ENCODE assay signal across 15 cellular contexts in genomic region chr16:46826618-46827017, GRCh38. TPM values are rescaled to one million over a fixed set of nuclear protein-coding genes. Genes with fewer than 3 reads are reported as not detected.
A peak's percentile ranks its signal among the peaks of the same experiment; 100 is the strongest.
DNase-seq lines count a peak whose midpoint lies in the region; ATAC-seq and TF ChIP-seq lines count a peak whose summit lies in the region.
"Had no signal": no experiment of that assay in that cellular context is flagged by ENCODE, and none has a peak within 500 bp of the region (broad histone marks: within the 10 kb centered on the region; RNA-seq: fewer than 3 reads in every experiment).

No MANE protein-coding gene starts in this region.

- H3K56ac ChIP-seq in H9 (ENCODE audit: insufficient read length, low read depth, low read length), result no peak overlapping the region

- peak overlapping the region; percentile 21 for H3K4me3 Mint-ChIP-seq in T-helper 1 cell treated with Interleukin-12 subunit alpha and Interleukin-12 subunit beta and Interleukin-4 antibody, amounts not matched to agents 30 μg/mL and 1 μg/mL, for 36 hours
- H3K4me3 Mint-ChIP-seq in H9, result peak overlapping the region in 1 of 2 experiments; percentile 12; a peak in 2 of 5 replicates

- no peak overlapping the region for H2AK5ac ChIP-seq in H9 (ENCODE audit: insufficient read length, low read length)

- no peaks in the 10 kb centered on the region for H3K23me2 ChIP-seq in H9 (ENCODE audit: insufficient read length, low read depth, low read length, poor library complexity, severe bottlenecking)

- H3K79me2 ChIP-seq in ACC112 (ENCODE audit: control insufficient read depth, insufficient read depth, low read length, unreplicated experiment) (peaks cover 71% of the 10 kb centered on the region), H9 (ENCODE audit: insufficient read depth, low read length) (peaks cover 5% of the 10 kb centered on the region; the same call in 1 of the 2 replicates)

- no peak overlapping the region for H3K27ac ChIP-seq in ACC112 (ENCODE audit: low read depth, low read length)
- no peak overlapping the region for H3K27ac ChIP-seq in H9 (ENCODE audit: insufficient read length, low read depth, low read length)
- H3K27ac ChIP-seq: sigmoid colon, SJSA1 had no signal

- no peak overlapping the region for H3K14ac ChIP-seq in H9 (ENCODE audit: insufficient read depth, low read length)

- H3K9me3 ChIP-seq in H9 (ENCODE audit: control insufficient read depth, low read depth, low read length), result no peaks in the 10 kb centered on the region
- H3K9me3 ChIP-seq: BE2C, sigmoid colon had no signal

- no peak overlapping the region for H2BK20ac ChIP-seq in H9 (ENCODE audit: low read depth, low read length, poor library complexity, severe bottlenecking)

- no peak overlapping the region for H3K23ac ChIP-seq in H9 (ENCODE audit: insufficient read length, low read depth, low read length)

- H3K9me3 Mint-ChIP-seq in T-helper 1 cell treated with Interleukin-12 subunit alpha and Interleukin-12 subunit beta and Interleukin-4 antibody, amounts not matched to agents 30 μg/mL and 1 μg/mL, for 36 hours, result no peaks in the 10 kb centered on the region
- H3K9me3 Mint-ChIP-seq in H9, result peaks cover 0 to 3% of the 10 kb centered on the region in 2 experiments; a peak in 1 of 5 replicates

- H4K91ac ChIP-seq in H9 (ENCODE audit: insufficient read length, low read depth, low read length), result no peak overlapping the region

- H3K9ac ChIP-seq in H9 (ENCODE audit: extremely low read depth, insufficient read length, low read length), result no peak overlapping the region

- peaks cover 3% of the 10 kb centered on the region for H3K27me3 Mint-ChIP-seq in T-helper 1 cell treated with Interleukin-12 subunit alpha and Interleukin-12 subunit beta and Interleukin-4 antibody, amounts not matched to agents 30 μg/mL and 1 μg/mL, for 36 hours (ENCODE audit: low read depth)
- no peaks in the 10 kb centered on the region for H3K27me3 Mint-ChIP-seq in H9 (ENCODE audit: low read depth)

- H2BK15ac ChIP-seq in H9 (ENCODE audit: low read depth, low read length), result no peak overlapping the region

- TF ChIP-seq CTCF in H9 (conservative IDR thresholded peaks at IDR 0.05), result no peak

- no peak overlapping the region for H3K18ac ChIP-seq in H9 (ENCODE audit: insufficient read length, low read depth, low read length)

- peaks cover 37% of the 10 kb centered on the region for H3K4me1 ChIP-seq in ACC112 (ENCODE audit: control insufficient read depth, insufficient read depth, low read length, unreplicated experiment)
- H3K4me1 ChIP-seq in H9 (ENCODE audit: insufficient read depth, low read length), result no peaks in the 10 kb centered on the region
- H3K4me1 ChIP-seq: BE2C had no signal

- H3K27ac Mint-ChIP-seq in T-helper 1 cell treated with Interleukin-12 subunit alpha and Interleukin-12 subunit beta and Interleukin-4 antibody, amounts not matched to agents 30 μg/mL and 1 μg/mL, for 36 hours, result peak overlapping the region; percentile 0
- H3K27ac Mint-ChIP-seq in H9, result 0 out of 7 replicates have a peak overlapping the region, but pooled peaks of 1 of the 3 experiments have one; percentile 18

- ATAC-seq in GM19397 (IDR thresholded peaks at IDR 0.05; ENCODE audit: unreplicated experiment), result no peak
- no peak for ATAC-seq in GM19324 (IDR thresholded peaks at IDR 0.05; ENCODE audit: low FRiP score, unreplicated experiment)
- ATAC-seq in HG03039 (IDR thresholded peaks at IDR 0.05; ENCODE audit: unreplicated experiment), result no peak
- ATAC-seq: HCT116; left cardiac atrium; naive thymus-derived CD4-positive, alpha-beta T cell had no signal

- H3T11ph ChIP-seq in H9 (ENCODE audit: low read length), result no peak overlapping the region

- H3K4me2 ChIP-seq in H9 (ENCODE audit: insufficient read depth, insufficient read length, low read length), result no peak overlapping the region

- H2AFZ ChIP-seq in ACC112 (ENCODE audit: low read length, unreplicated experiment), result no peak overlapping the region
- H2AFZ ChIP-seq in H9 (ENCODE audit: low read length), result no peak overlapping the region

- no peak overlapping the region for H4K8ac ChIP-seq in H9 (replicated peaks; ENCODE audit: insufficient read length, low read depth, low read length)

- peaks cover 6% of the 10 kb centered on the region for H3K79me1 ChIP-seq in H9 (ENCODE audit: insufficient read depth, low read depth, low read length, poor library complexity, severe bottlenecking)

- peaks cover 10% of the 10 kb centered on the region for H3K36me3 ChIP-seq in ACC112 (ENCODE audit: insufficient read depth, low read length)
- H3K36me3 ChIP-seq: BE2C, sigmoid colon had no signal

- H3K4me3 ChIP-seq in ACC112 (ENCODE audit: low read depth, low read length), result peak overlapping the region; percentile 1
- H3K4me3 ChIP-seq: sigmoid colon, SJSA1 had no signal

- H3K27me3 ChIP-seq in ACC112 (ENCODE audit: insufficient read depth, low read length) (no peaks in the 10 kb centered on the region), H9 (ENCODE audit: insufficient read depth, low read length) (no peaks in the 10 kb centered on the region)
- H3K27me3 ChIP-seq: BE2C, sigmoid colon, SJSA1 had no signal

- no peaks in the 10 kb centered on the region for H4K20me1 ChIP-seq in H9 (ENCODE audit: control insufficient read depth, insufficient read depth, insufficient read length)

- H3K4me1 Mint-ChIP-seq in T-helper 1 cell treated with Interleukin-12 subunit alpha and Interleukin-12 subunit beta and Interleukin-4 antibody, amounts not matched to agents 30 μg/mL and 1 μg/mL, for 36 hours (ENCODE audit: low read depth), result peaks cover 36% of the 10 kb centered on the region
- peaks cover 18 to 20% of the 10 kb centered on the region in 2 experiments for H3K4me1 Mint-ChIP-seq in H9

- no peak overlapping the region for H4K5ac ChIP-seq in H9 (ENCODE audit: insufficient read length, low read depth, low read length)

- no CpG with 5 or more reads among the region's 3 CpGs for WGBS in H9 (ENCODE audit: extremely low coverage, insufficient read length, low lambda C conversion rate)

- H3K4ac ChIP-seq in H9 (ENCODE audit: low read depth, low read length), result no peak overlapping the region

- H3K36me3 Mint-ChIP-seq in T-helper 1 cell treated with Interleukin-12 subunit alpha and Interleukin-12 subunit beta and Interleukin-4 antibody, amounts not matched to agents 30 μg/mL and 1 μg/mL, for 36 hours (ENCODE audit: low read depth), result peaks cover 7% of the 10 kb centered on the region
- H3K36me3 Mint-ChIP-seq in H9 (ENCODE audit: insufficient read depth in 1 of 3, low read depth in 3 of 3), result peaks cover 0 to 6% (median 3%) of the 10 kb centered on the region in 3 experiments; a peak in 3 of 7 replicates

- peak; percentile 53 for DNase-seq in ELR (ENCODE audit: low read depth)
- peak; percentile 23 for DNase-seq in fibroblast of gingiva (ENCODE audit: low read depth)
- no peak for DNase-seq in H9
- DNase-seq: BE2C; left cardiac atrium; naive thymus-derived CD4-positive, alpha-beta T cell; NCI-H2081; sigmoid colon had no signal

- no peak overlapping the region for H2BK12ac ChIP-seq in H9 (ENCODE audit: insufficient read length, low read depth, low read length)

- no peak overlapping the region for H2BK5ac ChIP-seq in H9 (ENCODE audit: insufficient read length, low read length)

- H2BK120ac ChIP-seq in H9 (ENCODE audit: low read depth, low read length, poor library complexity, severe bottlenecking), result no peak overlapping the region

RNA-seq across cellular contexts. Expression of gene C16orf87, which starts 4.4 kb away (rescaled TPM):
- 16.7 and 18.2 TPM in 2 replicates for total RNA-seq in H9 (2021)

RNA-seq across cellular contexts. Expression of gene GPT2, which starts 57.5 kb away (rescaled TPM):
- 68.3 and 68.8 TPM in 2 replicates for total RNA-seq in H9 (2021)
